12 cellular contexts compared by ENCODE assay signal in the genomic region with DNA sequence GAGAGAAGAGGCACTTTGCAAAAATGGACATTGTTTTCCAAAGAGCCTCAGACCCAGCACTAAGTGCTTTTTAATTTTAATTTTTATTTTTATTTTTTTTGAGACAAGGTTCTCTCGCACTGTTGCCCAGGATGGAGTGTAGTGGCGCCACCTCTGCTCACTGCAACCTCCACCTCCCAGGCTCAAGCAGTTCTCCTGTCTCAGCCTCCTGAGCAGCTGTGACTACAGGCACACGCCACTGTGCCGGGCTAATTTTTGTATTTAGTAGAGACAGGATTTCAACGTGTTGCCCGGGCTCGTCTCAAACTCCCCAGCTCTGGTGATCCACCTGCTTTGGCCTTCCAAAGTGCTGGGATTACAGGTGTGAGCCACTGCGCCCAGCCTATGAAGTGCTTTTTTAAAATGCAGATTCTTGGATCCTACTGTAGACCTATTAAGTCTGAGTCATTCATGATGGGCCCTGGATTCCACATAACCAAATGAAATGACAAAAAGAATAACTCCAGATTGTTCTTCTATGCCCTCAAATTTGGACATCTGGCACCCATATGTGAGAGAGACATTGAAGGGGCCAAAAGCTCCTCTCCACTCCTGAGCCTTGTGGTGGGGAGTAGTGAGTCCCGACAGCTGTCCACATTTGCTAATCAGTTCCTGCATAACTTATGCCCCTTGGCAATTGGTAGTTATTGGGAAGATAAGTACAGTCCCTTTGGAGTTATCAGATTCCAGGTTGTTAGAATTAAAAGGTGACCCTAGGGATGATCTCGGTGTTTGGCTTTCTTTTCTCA. TPM values are rescaled to one million over a fixed set of nuclear protein-coding genes. Genes with fewer than 3 reads are reported as not detected.
A peak's percentile ranks its signal among the peaks of the same experiment; 100 is the strongest.
DNase-seq lines count a peak whose midpoint lies in the region; ATAC-seq, FAIRE-seq and TF ChIP-seq lines count a peak whose summit lies in the region.
"Had no signal": no experiment of that assay in that cellular context is flagged by ENCODE, and none has a peak within 500 bp of the region (broad histone marks: within the 10 kb centered on the region; RNA-seq: fewer than 3 reads in every experiment).

No MANE protein-coding gene starts in this region.

- SMC1A ChIA-PET in GM12878 (lab: Charles Lee; ENCODE audit: uncharacterized antibody, unreplicated experiment): interaction anchor here (1.3 to 10.2 kb wide), 4 partner anchors 12 to 479 kb away, joined by 3 to 92 read pairs (median 4); no protein-coding TSS in a partner anchor

- H4K20me1 ChIP-seq in GM12878 (ENCODE audit: control insufficient read depth, insufficient read depth): no peaks in the 10 kb centered on the region; the same call in 1 of the 2 replicates

- H3K36me3 Mint-ChIP-seq in Calu3 (ENCODE audit: insufficient read depth, unreplicated experiment): peaks cover 36% of the 10 kb centered on the region
- H3K36me3 Mint-ChIP-seq in nephron progenitor cell (ENCODE audit: low read depth): peaks cover 29% of the 10 kb centered on the region
- H3K36me3 Mint-ChIP-seq in CD4-positive, alpha-beta T cell (ENCODE audit: low read depth): peaks cover 3% of the 10 kb centered on the region
- no peaks in the 10 kb centered on the region for H3K36me3 Mint-ChIP-seq in natural killer cell treated with Interleukin-12 subunit alpha and Interleukin-12 subunit beta and Interleukin-15 and Interleukin-18, amount 100 ng/mL, for 72 hours

- intact Hi-C loops in Calu3 (cut with micrococcal nuclease; ENCODE audit: unreplicated experiment): no loop called here
- intact Hi-C loops in GM12878 (cut with micrococcal nuclease; ENCODE audit: unreplicated experiment): loop anchor here (5.0 kb wide), 2 partner anchors 63 to 438 kb away; no protein-coding TSS in a partner anchor
- intact Hi-C loops in left ventricle myocardium superior (cut with micrococcal nuclease): no loop called here
- intact Hi-C loops in CD4-positive, alpha-beta T cell (cut with DNase I, micrococcal nuclease): loop anchor here (5.0 to 10.0 kb wide), 4 partner anchors 163 to 1506 kb away; partner anchors contain the start of genes ELMOD2 (in 1 of the 2), NAA15 (in 1 of the 2) and NDUFC1 (in 1 of the 2)

- BruUV-seq in Calu3 (replicated peaks; lab: Mats Ljungman, UMichigan) (no TSS peak), GM12878 (replicated peaks; lab: Mats Ljungman, UMichigan) (no TSS peak)

- no peak for TF ChIP-seq RAD21 in GM12878 (IDR thresholded peaks at IDR 0.05; ENCODE audit: insufficient read depth, low read depth, low read length)

- 94% methylated on average over 10 of the region's 10 CpGs for WGBS in GM12878 (ENCODE audit: insufficient coverage, insufficient replicate concordance, low lambda C conversion rate, missing lambda C conversion rate)

- no peak for TF ChIP-seq POLR2A in GM12878 (IDR thresholded peaks at IDR 0.05; ENCODE audit: low read depth, low read length)

- peaks cover 0 to 5% of the 10 kb centered on the region in 2 experiments; a peak in 1 of 4 replicates for H3K36me3 ChIP-seq in GM12878 (ENCODE audit: control insufficient read depth in 2 of 2, insufficient read depth in 2 of 2, low read length in 1 of 2)

- H3K27me3 ChIP-seq in GM12878 (replicated peaks in 1 of 2; ENCODE audit: control insufficient read depth in 2 of 2, insufficient read depth in 2 of 2, low read length in 1 of 2): no peaks in the 10 kb centered on the region
- H3K27me3 ChIP-seq in CD4-positive, alpha-beta T cell (ENCODE audit: control insufficient read depth, insufficient read depth, low read length): no peaks in the 10 kb centered on the region

- RAD21 ChIA-PET in GM12878 (lab: Charles Lee; ENCODE audit: unreplicated experiment): interaction anchor here (1.5 to 5.1 kb wide), 2 partner anchors 10 to 53 kb away, joined by 3 to 54 read pairs; no protein-coding TSS in a partner anchor

- no peak for DNase-seq in Calu3
- DNase-seq in NCI-H1694 (lab: John Stamatoyannopoulos, UW): peak; percentile 40
- DNase-seq in GM12878 (ENCODE audit: low read depth, low spot score): no peak
- DNase-seq in nephron progenitor cell: no peak
- no peak for DNase-seq in left ventricle myocardium superior
- no peak for DNase-seq in CD4-positive, alpha-beta T cell
- no peak for DNase-seq in natural killer cell treated with Interleukin-12 subunit alpha and Interleukin-12 subunit beta and Interleukin-15 and Interleukin-18, amount 100 ng/mL, for 72 hours (ENCODE audit: low spot score)
- DNase-seq: activated CD4-positive, alpha-beta T cell treated with anti-CD3 and anti-CD28 coated beads, Interleukin-2, amount 10 ng/mL, durations not matched to agents 7 days and 5 days; DMS79; NCI-H2029; SIG-M5 had no signal

- ATAC-seq in GM12878 (no peak), left ventricle myocardium superior (no peak), HG02973 (IDR thresholded peaks at IDR 0.05; ENCODE audit: unreplicated experiment) (no peak)
- no peak for ATAC-seq in CD4-positive, alpha-beta T cell (ENCODE audit: poor library complexity)
- ATAC-seq in natural killer cell treated with Interleukin-12 subunit alpha and Interleukin-12 subunit beta and Interleukin-15 and Interleukin-18, amount 100 ng/mL, for 72 hours: no peak

- TF ChIP-seq CTCF in Calu3 (IDR thresholded peaks at IDR 0.05; ENCODE audit: unreplicated experiment) (no peak), GM12878 (IDR thresholded peaks at IDR 0.05 in 2 of 3, conservative IDR thresholded peaks at IDR 0.05 in 1 of 3; ENCODE audit: control insufficient read depth in 2 of 3, extremely low read depth in 1 of 3, insufficient read depth in 1 of 3, low read depth in 3 of 3, low read length in 3 of 3) (no peak), nephron progenitor cell (IDR thresholded peaks at IDR 0.05) (no peak)
- no peak for TF ChIP-seq CTCF in CD4-positive, alpha-beta T cell (IDR thresholded peaks at IDR 0.05)

- H3K4me1 Mint-ChIP-seq in Calu3 (ENCODE audit: low read depth, unreplicated experiment): peaks cover 33% of the 10 kb centered on the region
- peaks cover 46% of the 10 kb centered on the region for H3K4me1 Mint-ChIP-seq in nephron progenitor cell
- H3K4me1 Mint-ChIP-seq in CD4-positive, alpha-beta T cell (ENCODE audit: low read depth): peaks cover 26% of the 10 kb centered on the region
- peaks cover 18 to 21% of the 10 kb centered on the region in 2 donors for H3K4me1 Mint-ChIP-seq in natural killer cell treated with Interleukin-12 subunit alpha and Interleukin-12 subunit beta and Interleukin-15 and Interleukin-18, amount 100 ng/mL, for 72 hours (ENCODE audit: low read depth in 2 of 2)

- H3K4me1 ChIP-seq in GM12878 (ENCODE audit: control insufficient read depth, insufficient read depth, low read length): peaks cover 7% of the 10 kb centered on the region; the same call in 1 of the 2 replicates

- no peak overlapping the region; the same call in 1 of the 2 replicates for H3K9ac ChIP-seq in GM12878 (ENCODE audit: control insufficient read depth, insufficient read depth, low read length)

- H3K79me2 ChIP-seq in GM12878 (ENCODE audit: control insufficient read depth, insufficient read depth, low read length): peaks cover 69% of the 10 kb centered on the region

- POLR2A ChIA-PET in GM12878 (lab: Charles Lee): interaction anchor here (0.6 to 1.6 kb wide), 4 partner anchors 9 to 277 kb away, joined by 3 to 5 read pairs (median 3); no protein-coding TSS in a partner anchor
- POLR2A ChIA-PET in CD4-positive, alpha-beta T cell (lab: Charles Lee): no interaction called here

- H3K27me3 Mint-ChIP-seq in Calu3 (ENCODE audit: unreplicated experiment) (no peaks in the 10 kb centered on the region), nephron progenitor cell (ENCODE audit: low read depth, poor library complexity) (no peaks in the 10 kb centered on the region)
- no peaks in the 10 kb centered on the region for H3K27me3 Mint-ChIP-seq in CD4-positive, alpha-beta T cell
- H3K27me3 Mint-ChIP-seq in natural killer cell treated with Interleukin-12 subunit alpha and Interleukin-12 subunit beta and Interleukin-15 and Interleukin-18, amount 100 ng/mL, for 72 hours: no peaks in the 10 kb centered on the region
- H3K27me3 Mint-ChIP-seq: activated CD4-positive, alpha-beta T cell treated with anti-CD3 and anti-CD28 coated beads, Interleukin-2, amount 10 ng/mL, durations not matched to agents 7 days and 5 days had no signal

- FAIRE-seq in GM12878 (lab: Jason Lieb, UNC): no peak

- H3K27ac ChIP-seq in GM12878 (ENCODE audit: control insufficient read depth, insufficient read depth): no peak overlapping the region
- H3K27ac ChIP-seq in CD4-positive, alpha-beta T cell (ENCODE audit: low read depth, low read length): no peak overlapping the region

- TF ChIP-seq EP300 in GM12878 (IDR thresholded peaks at IDR 0.05; ENCODE audit: borderline replicate concordance in 1 of 2, control insufficient read depth in 1 of 2, low read depth in 2 of 2, low read length in 2 of 2): no peak

- H3K9me3 Mint-ChIP-seq in Calu3 (ENCODE audit: low read depth, unreplicated experiment) (no peaks in the 10 kb centered on the region), nephron progenitor cell (no peaks in the 10 kb centered on the region)
- H3K9me3 Mint-ChIP-seq in CD4-positive, alpha-beta T cell: no peaks in the 10 kb centered on the region
- no peaks in the 10 kb centered on the region for H3K9me3 Mint-ChIP-seq in natural killer cell treated with Interleukin-12 subunit alpha and Interleukin-12 subunit beta and Interleukin-15 and Interleukin-18, amount 100 ng/mL, for 72 hours
- H3K9me3 Mint-ChIP-seq: activated CD4-positive, alpha-beta T cell treated with anti-CD3 and anti-CD28 coated beads, Interleukin-2, amount 10 ng/mL, durations not matched to agents 7 days and 5 days had no signal

- H3K9me3 ChIP-seq in GM12878 (replicated peaks; ENCODE audit: control insufficient read depth, insufficient read depth, low read length): no peaks in the 10 kb centered on the region
- H3K9me3 ChIP-seq in CD4-positive, alpha-beta T cell (ENCODE audit: control insufficient read depth, low read length): no peaks in the 10 kb centered on the region

- H2AFZ ChIP-seq in GM12878 (ENCODE audit: control insufficient read depth, low read depth, low read length): no peak overlapping the region

- CTCF ChIA-PET in Calu3 (lab: Charles Lee) (interaction anchor here (2.0 kb wide), 1 partner anchor 11 kb away, joined by 5 read pairs; no protein-coding TSS in a partner anchor), GM12878 (lab: Yijun Ruan, JAX) (interaction anchor here (0.7 to 9.6 kb wide), 6 partner anchors 11 to 247 kb away, joined by 3 to 147 read pairs (median 4); no protein-coding TSS in a partner anchor)
- CTCF ChIA-PET in CD4-positive, alpha-beta T cell (lab: Charles Lee): interaction anchor here (2.4 kb wide), 1 partner anchor 12 kb away, joined by 15 read pairs; no protein-coding TSS in a partner anchor

- in situ Hi-C loops in GM12878 (cut with MboI): no loop called here

- peak overlapping the region; percentile 65; the same call in 1 of the 2 replicates for H3K4me3 ChIP-seq in GM12878

- H3K4me2 ChIP-seq in GM12878 (ENCODE audit: control insufficient read depth, insufficient read depth): peak overlapping the region; percentile 52; the same call in 1 of the 2 replicates

- H3K27ac Mint-ChIP-seq in Calu3 (ENCODE audit: unreplicated experiment) (no peak overlapping the region), nephron progenitor cell (peak overlapping the region; percentile 19)
- no peak overlapping the region for H3K27ac Mint-ChIP-seq in CD4-positive, alpha-beta T cell
- no peak overlapping the region for H3K27ac Mint-ChIP-seq in natural killer cell treated with Interleukin-12 subunit alpha and Interleukin-12 subunit beta and Interleukin-15 and Interleukin-18, amount 100 ng/mL, for 72 hours

- H3K4me3 Mint-ChIP-seq in Calu3 (ENCODE audit: low read depth, unreplicated experiment) (peak overlapping the region; percentile 56), nephron progenitor cell (peak overlapping the region; percentile 39)
- no peak overlapping the region for H3K4me3 Mint-ChIP-seq in CD4-positive, alpha-beta T cell
- H3K4me3 Mint-ChIP-seq in natural killer cell treated with Interleukin-12 subunit alpha and Interleukin-12 subunit beta and Interleukin-15 and Interleukin-18, amount 100 ng/mL, for 72 hours: no peak overlapping the region
- H3K4me3 Mint-ChIP-seq: activated CD4-positive, alpha-beta T cell treated with anti-CD3 and anti-CD28 coated beads, Interleukin-2, amount 10 ng/mL, durations not matched to agents 7 days and 5 days had no signal

RNA-seq across cellular contexts. Expression of gene NOCT, which starts 3.6 kb away (rescaled TPM):
- total RNA-seq in Calu3 (2022) (11.4 and 17.3 TPM in 2 replicates), GM12878 (2014; rRNA removed) (17.6 and 23.0 TPM in 2 replicates), GM12878 (2014; rRNA removed; fragmentation: Illumina TruSeq; extraction: Trizol) (11.3 TPM in 2 replicates), GM12878 (2021) (14.0 and 14.9 TPM in 2 replicates), left ventricle myocardium superior (10.1 TPM)
- 19.5 and 23.8 TPM in 2 replicates for total RNA-seq in GM12878 (2013; cell fraction: nucleolus; rRNA removed)
- polyA plus RNA-seq in GM12878 (2011; ENCODE audit: low read depth): 6.2 TPM
- polyA plus RNA-seq in GM12878 (2011; rRNA removed) (5.5 and 8.7 TPM in 2 replicates), GM12878 (2014; fragmentation: Illumina TruSeq; extraction: Trizol) (9.5 and 12.7 TPM in 2 replicates), GM12878 (2014; fragmentation: Nextera tagmentation; extraction: Ambion mirVana) (1 to 10 TPM; 1.4 to 1.6 TPM), GM12878 (2014; rRNA removed) (4.9 and 5.8 TPM in 2 replicates), GM12878 (2016; fragmentation: Nextera tagmentation; extraction: Ambion mirVana) (1 to 10 TPM; 4.0 to 7.6 TPM)
- 6.1 and 7.9 TPM in 2 replicates for polyA plus RNA-seq in GM12878 (2011; cell fraction: cytosol; rRNA removed)
- 6.7 and 7.0 TPM in 2 replicates for polyA plus RNA-seq in GM12878 (2011; cell fraction: nucleus; rRNA removed)
- 7.2 and 7.7 TPM in 2 replicates for polyA plus RNA-seq in GM12878 (2012)
- polyA minus RNA-seq in GM12878 (2011; rRNA and poly(A)+ RNA removed): 23.6 and 24.7 TPM in 2 replicates
- polyA minus RNA-seq in GM12878 (2011; cell fraction: cytosol; rRNA and poly(A)+ RNA removed): 13.4 and 17.8 TPM in 2 replicates
- 7.1 and 12.2 TPM in 2 replicates for polyA minus RNA-seq in GM12878 (2011; cell fraction: nucleus; rRNA and poly(A)+ RNA removed)
- 10 to 100 TPM; 13.7 to 15.8 TPM for total RNA-seq in CD4-positive, alpha-beta T cell
- total RNA-seq in natural killer cell treated with Interleukin-12 subunit alpha and Interleukin-12 subunit beta and Interleukin-15 and Interleukin-18, amount 100 ng/mL, for 72 hours: 10 to 100 TPM in 1 of 2 donors, 1 to 10 TPM in 1; 9.9 to 19.7 TPM

Comparison
In these comparisons a context has a peak if more than half of its experiments do, and no peak if none do; other contexts are left out.
1. H3K4me3 Mint-ChIP-seq: peak in Calu3 (single experiment) and nephron progenitor cell (single experiment); none in CD4-positive, alpha-beta T cell (single experiment) and natural killer cell treated with Interleukin-12 subunit alpha and Interleukin-12 subunit beta and Interleukin-15 and Interleukin-18, amount 100 ng/mL, for 72 hours (single experiment).
2. intact Hi-C loops: an anchor here in GM12878 (5.0 kb wide) and CD4-positive, alpha-beta T cell (5.0 to 10.0 kb wide); none called in Calu3 and left ventricle myocardium superior.